Comparison of ENCODE assay signal across 8 cellular contexts in genomic region chr1:224433671-224434446, GRCh38. TPM values are rescaled to one million over a fixed set of nuclear protein-coding genes. Genes with fewer than 3 reads are reported as not detected.
DNase-seq lines count a peak whose midpoint lies in the region; ATAC-seq, FAIRE-seq and TF ChIP-seq lines count a peak whose summit lies in the region.
"Had no signal": no experiment of that assay in that cellular context is flagged by ENCODE, and none has a peak within 500 bp of the region (broad histone marks: within the 10 kb centered on the region; RNA-seq: fewer than 3 reads in every experiment).

No MANE protein-coding gene starts in this region.

- TF ChIP-seq CTCF in GM20000 (IDR thresholded peaks at IDR 0.05; ENCODE audit: extremely low read depth, missing control alignments) (no peak), fibroblast of villous mesenchyme (IDR thresholded peaks at IDR 0.05; ENCODE audit: insufficient read depth, low read depth, low read length) (no peak), neural cell (IDR thresholded peaks at IDR 0.05; ENCODE audit: poor library complexity, severe bottlenecking) (no peak)

- H3K9me2 ChIP-seq in neural cell (ENCODE audit: insufficient read depth, low read length) = no peaks in the 10 kb centered on the region

- peak overlapping the region; percentile 92 for H3K27ac ChIP-seq in neural cell (ENCODE audit: low read length)

- peaks cover 11% of the 10 kb centered on the region for H3K36me3 ChIP-seq in neural cell (ENCODE audit: insufficient read depth, low read length)

- H3K79me2 ChIP-seq in neural cell (replicated peaks; ENCODE audit: insufficient read depth, low read length) = peaks cover 61% of the 10 kb centered on the region

- no peaks in the 10 kb centered on the region for H3F3A ChIP-seq in neural cell (ENCODE audit: insufficient read depth, low read length, poor library complexity, severe bottlenecking)

- no peak for TF ChIP-seq EP300 in neural cell (conservative IDR thresholded peaks at IDR 0.05; ENCODE audit: poor library complexity, severe bottlenecking)

- H3K4me3 ChIP-seq in fibroblast of villous mesenchyme (ENCODE audit: low read depth, low read length) = peak overlapping the region; percentile 91
- peak overlapping the region; percentile 93 for H3K4me3 ChIP-seq in neural cell (ENCODE audit: low read length)

- no peak for TF ChIP-seq RAD21 in neural cell (conservative IDR thresholded peaks at IDR 0.05)

- no peaks in the 10 kb centered on the region for H3K27me3 ChIP-seq in neural cell (ENCODE audit: insufficient read depth, low read depth, low read length)

- FAIRE-seq in urothelium cell line (lab: Jason Lieb, UNC) = no peak
- FAIRE-seq: endometrium had no signal

- H3K9ac ChIP-seq in neural cell (ENCODE audit: low read length) = peak overlapping the region; percentile 97

- ATAC-seq in HG03175 (IDR thresholded peaks at IDR 0.05; ENCODE audit: unreplicated experiment) = no peak

- peaks cover 18% of the 10 kb centered on the region for H4K20me1 ChIP-seq in neural cell (ENCODE audit: insufficient read depth)

- H2AFZ ChIP-seq in neural cell (ENCODE audit: low read depth, low read length) = peak overlapping the region; percentile 22

- H3K4me2 ChIP-seq in neural cell (ENCODE audit: low read length) = no peak overlapping the region

- DNase-seq in GM20000 (ENCODE audit: low spot score) (peak; percentile 57), NOMO-1 treated with DMSO at 0.1 percent for 48 hours (lab: John Stamatoyannopoulos, UW; ENCODE audit: unreplicated experiment) (peak; percentile 28), fibroblast of villous mesenchyme (ENCODE audit: low read depth) (peak; percentile 26), urothelium cell line (ENCODE audit: low spot score) (peak; percentile 22)
- peak; percentile 34 for DNase-seq in activated effector memory CD4-positive, alpha-beta T cell treated with Interleukin-2 at 50 U/mL for 16 hours

- H3K9me3 ChIP-seq in neural cell (ENCODE audit: low read length) = no peaks in the 10 kb centered on the region

TF ChIP-seq in neural cell, 6 proteins besides CTCF, POLR2A, EP300 and RAD21:
- TF ChIP-seq EZH2 (IDR thresholded peaks at IDR 0.05; ENCODE audit: borderline replicate concordance, insufficient read depth, low read length, poor library complexity, severe bottlenecking) (no peak), POLR2AphosphoS5 (IDR thresholded peaks at IDR 0.05) (peak; percentile 36), TAF1 (IDR thresholded peaks at IDR 0.05; ENCODE audit: low read depth) (peak; percentile 25)

RNA-seq across cellular contexts. Expression of gene WDR26, which starts 0.7 kb away (rescaled TPM):
- total RNA-seq in fibroblast of villous mesenchyme = 66.4 and 86.4 TPM in 2 replicates
- 81.7 and 89.6 TPM in 2 replicates for polyA plus RNA-seq in neural cell
- polyA minus RNA-seq in neural cell = 120 and 145 TPM in 2 replicates
